Comparison of ENCODE assay signal across 24 cellular contexts in genomic region chr5:98698359-98698758, GRCh38.
"Had no signal": no experiment of that assay in that cellular context is flagged by ENCODE, and none has a peak within 500 bp of the region (broad histone marks: within the 10 kb centered on the region; RNA-seq: fewer than 3 reads in every experiment).

No MANE protein-coding gene starts in this region.

- H3K27me3 ChIP-seq: cardiac muscle cell, sigmoid colon, thyroid gland had no signal

- H3K4me2 ChIP-seq: SK-N-SH had no signal

- H3K4me3 Mint-ChIP-seq: activated B cell treated with CpG ODN at 0.5 μM for 24 hours; activated CD4-positive, alpha-beta T cell treated with anti-CD3 and anti-CD28 coated beads, Interleukin-2, amount 10 ng/mL, durations not matched to agents 24 days and 14 days; activated CD8-positive, alpha-beta T cell treated with anti-CD3 and anti-CD28 coated beads for 36 hours; activated naive CD8-positive, alpha-beta T cell treated with anti-CD3 and anti-CD28 coated beads, Interleukin-2, amount 10 ng/mL, durations not matched to agents 7 days and 5 days; activated T-helper 17 cell treated with anti-CD3 and anti-CD28 coated beads, Interleukin-2, amount 50 U/mL, for 72 hours; effector memory CD8-positive, alpha-beta T cell; mesothelial cell of epicardium; nephron had no signal

- H3K4me1 ChIP-seq: parathyroid adenoma, sigmoid colon, thyroid gland had no signal

- DNase-seq: activated B cell treated with CpG ODN at 0.5 μM for 24 hours; activated CD4-positive, alpha-beta T cell treated with anti-CD3 and anti-CD28 coated beads, Interleukin-2, amount 10 ng/mL, durations not matched to agents 24 days and 14 days; activated CD8-positive, alpha-beta T cell treated with anti-CD3 and anti-CD28 coated beads for 36 hours; activated naive CD4-positive, alpha-beta T cell; activated naive CD8-positive, alpha-beta T cell treated with anti-CD3 and anti-CD28 coated beads, Interleukin-2, amount 10 ng/mL, durations not matched to agents 7 days and 5 days; activated T-cell treated with anti-CD3 and anti-CD28 coated beads, Interleukin-2, amount 50 U/mL, for 1 hour; anterior cingulate cortex; effector memory CD8-positive, alpha-beta T cell; erythroblast; glutamatergic neuron; hippocampal formation; islet precursor cell; sigmoid colon; SK-N-SH; stimulated activated CD8-positive, alpha-beta memory T cell treated with anti-CD3 and anti-CD28 coated beads, Interleukin-4, amount 100 ng/mL, for 48 hours; stimulated activated naive CD4-positive, alpha-beta T cell; thyroid gland had no signal

- H3K36me3 ChIP-seq: cardiac muscle cell, sigmoid colon, thyroid gland had no signal

- H3K9me2 ChIP-seq: SK-N-SH had no signal

- H3K9ac ChIP-seq: parathyroid adenoma, SK-N-SH had no signal

- H3K27me3 Mint-ChIP-seq: activated CD4-positive, alpha-beta T cell treated with anti-CD3 and anti-CD28 coated beads, Interleukin-2, amount 10 ng/mL, durations not matched to agents 24 days and 14 days; activated CD8-positive, alpha-beta T cell treated with anti-CD3 and anti-CD28 coated beads for 36 hours had no signal

- H3K79me2 ChIP-seq: parathyroid adenoma had no signal

- H3K27ac ChIP-seq: cardiac muscle cell, parathyroid adenoma, sigmoid colon, thyroid gland had no signal

- H3K36me3 Mint-ChIP-seq: activated naive CD8-positive, alpha-beta T cell treated with anti-CD3 and anti-CD28 coated beads, Interleukin-2, amount 10 ng/mL, durations not matched to agents 7 days and 5 days; mesothelial cell of epicardium had no signal

- H3K4me1 Mint-ChIP-seq: activated B cell treated with CpG ODN at 0.5 μM for 24 hours; activated CD4-positive, alpha-beta T cell treated with anti-CD3 and anti-CD28 coated beads, Interleukin-2, amount 10 ng/mL, durations not matched to agents 24 days and 14 days; activated naive CD8-positive, alpha-beta T cell treated with anti-CD3 and anti-CD28 coated beads, Interleukin-2, amount 10 ng/mL, durations not matched to agents 7 days and 5 days; activated T-helper 17 cell treated with anti-CD3 and anti-CD28 coated beads, Interleukin-2, amount 50 U/mL, for 72 hours; mesothelial cell of epicardium; nephron had no signal

- H3K4me3 ChIP-seq: cardiac muscle cell, lung, sigmoid colon, thyroid gland had no signal

- ATAC-seq: activated CD8-positive, alpha-beta T cell treated with anti-CD3 and anti-CD28 coated beads for 36 hours; activated T-helper 17 cell treated with anti-CD3 and anti-CD28 coated beads, Interleukin-2, amount 50 U/mL, for 72 hours; effector memory CD8-positive, alpha-beta T cell; left lobe of liver had no signal

- H3K9me3 ChIP-seq: thyroid gland had no signal

- H2AFZ ChIP-seq: parathyroid adenoma had no signal

- H3K27ac Mint-ChIP-seq: activated B cell treated with CpG ODN at 0.5 μM for 24 hours; activated CD4-positive, alpha-beta T cell treated with anti-CD3 and anti-CD28 coated beads, Interleukin-2, amount 10 ng/mL, durations not matched to agents 24 days and 14 days; activated CD8-positive, alpha-beta T cell treated with anti-CD3 and anti-CD28 coated beads for 36 hours; activated naive CD8-positive, alpha-beta T cell treated with anti-CD3 and anti-CD28 coated beads, Interleukin-2, amount 10 ng/mL, durations not matched to agents 7 days and 5 days; activated T-helper 17 cell treated with anti-CD3 and anti-CD28 coated beads, Interleukin-2, amount 50 U/mL, for 72 hours; effector memory CD8-positive, alpha-beta T cell; mesothelial cell of epicardium; nephron had no signal
